Comparison of ENCODE assay signal across 8 cellular contexts in the genomic region with DNA sequence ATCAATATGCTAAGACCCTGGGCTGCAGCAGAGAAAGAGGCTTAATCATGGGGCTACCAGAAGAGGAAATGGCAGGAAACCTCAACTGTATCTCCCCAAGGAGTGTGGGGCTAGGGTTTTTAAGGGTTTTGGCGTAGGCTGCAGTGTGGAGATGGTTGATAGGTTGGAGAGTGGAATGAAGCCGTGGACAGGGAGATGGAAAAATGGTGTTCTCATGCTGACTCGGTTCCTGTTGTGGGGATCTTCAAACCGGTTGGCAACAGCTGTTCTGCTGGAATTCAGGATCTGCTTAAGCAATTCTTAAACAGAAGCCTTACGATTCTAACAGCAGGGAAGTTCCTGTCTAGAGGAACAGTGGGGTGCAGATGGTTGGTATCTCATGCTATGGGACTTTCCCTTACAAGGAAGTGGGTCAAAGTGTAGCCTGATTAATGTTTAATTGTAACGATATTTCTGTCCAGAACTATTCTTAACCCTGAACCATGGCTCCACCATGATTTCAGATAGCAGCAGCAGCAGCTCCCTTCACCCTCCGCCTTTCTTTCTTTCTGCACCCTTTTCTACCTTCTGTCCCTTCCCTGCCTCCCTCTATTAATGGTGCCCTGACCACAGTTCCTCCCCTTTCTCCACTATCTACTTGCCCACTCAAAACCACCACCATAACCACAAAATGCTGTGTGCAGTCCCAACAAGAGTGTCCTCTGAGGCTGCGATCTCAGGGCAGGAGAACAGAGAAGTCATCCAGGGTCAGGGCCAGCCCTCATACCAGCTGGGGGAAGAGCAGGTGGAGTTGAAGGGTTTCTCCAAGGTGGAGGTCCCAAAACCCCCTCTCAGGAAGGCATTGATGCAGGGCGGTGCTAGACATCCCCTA. TPM values are rescaled to one million over a fixed set of nuclear protein-coding genes. Genes with fewer than 3 reads are reported as not detected.
DNase-seq lines count a peak whose midpoint lies in the region; ATAC-seq and TF ChIP-seq lines count a peak whose summit lies in the region.

No MANE protein-coding gene starts in this region.

- no peaks in the 10 kb centered on the region for H3K9me3 ChIP-seq in SU-DHL-6 (ENCODE audit: insufficient read depth, low read length)
- no peaks in the 10 kb centered on the region for H3K9me3 ChIP-seq in right lobe of liver

- H3K27ac Mint-ChIP-seq in Calu3 (ENCODE audit: unreplicated experiment): peak overlapping the region; percentile 53
- H3K27ac Mint-ChIP-seq in GM23338: no peak overlapping the region; the same call in 1 of the 2 replicates

- ATAC-seq in GM23338 (no peak), right lobe of liver (peak; percentile 36 to 66 (median 63)), HG03439 (IDR thresholded peaks at IDR 0.05; ENCODE audit: unreplicated experiment) (no peak), GM18519 (IDR thresholded peaks at IDR 0.05; ENCODE audit: low FRiP score, unreplicated experiment) (no peak)

- H3K4me1 ChIP-seq in GM23338 (ENCODE audit: insufficient read depth) (peaks cover 25% of the 10 kb centered on the region), right lobe of liver (peaks cover 0 to 56% (median 19%) of the 10 kb centered on the region in 4 donors)

- H3K36me3 Mint-ChIP-seq in Calu3 (ENCODE audit: insufficient read depth, unreplicated experiment) (peaks cover 22% of the 10 kb centered on the region), GM23338 (ENCODE audit: low read depth) (peaks cover 1% of the 10 kb centered on the region; the same call in 1 of the 3 replicates)

- H3K4me3 ChIP-seq in GM23338 (no peak overlapping the region), SU-DHL-6 (ENCODE audit: insufficient read depth, low read length, poor library complexity, severe bottlenecking) (no peak overlapping the region), right lobe of liver (no peak overlapping the region)

- TF ChIP-seq CTCF in Calu3 (IDR thresholded peaks at IDR 0.05; ENCODE audit: unreplicated experiment): no peak
- TF ChIP-seq CTCF in GM23338 (conservative IDR thresholded peaks at IDR 0.05; ENCODE audit: low read depth in 2 of 2): no peak
- no peak for TF ChIP-seq CTCF in SU-DHL-6 (IDR thresholded peaks at IDR 0.05; ENCODE audit: insufficient read depth, low read length, poor library complexity, severe bottlenecking)
- no peak for TF ChIP-seq CTCF in right lobe of liver (IDR thresholded peaks at IDR 0.05)

- H3K4me2 ChIP-seq in GM23338 (no peak overlapping the region), SU-DHL-6 (ENCODE audit: low read depth, low read length, poor library complexity, severe bottlenecking) (peak overlapping the region; percentile 32)

- in situ Hi-C loops in ACHN (cut with HindIII; ENCODE audit: low pct_ligation_motif_present, low pct_unique_long_range_greater_than_20kb, low sequenced_read_pairs): no loop called here

- BruUV-seq in Calu3 (replicated peaks; lab: Mats Ljungman, UMichigan): no TSS peak

- no peak for TF ChIP-seq POLR2A in right lobe of liver (IDR thresholded peaks at IDR 0.05)

- no peak overlapping the region; the same call in 1 of the 2 replicates for H3K9ac ChIP-seq in SU-DHL-6 (ENCODE audit: low read length)

- H3K4me3 Mint-ChIP-seq in Calu3 (ENCODE audit: low read depth, unreplicated experiment): peak overlapping the region; percentile 15
- no peak overlapping the region for H3K4me3 Mint-ChIP-seq in GM23338

- intact Hi-C loops in Calu3 (cut with micrococcal nuclease; ENCODE audit: unreplicated experiment) (loop anchor here (5.0 kb wide), 1 partner anchor 52 kb away; no protein-coding TSS in a partner anchor), right lobe of liver (cut with DNase I) (no loop called here)

- H3K79me2 ChIP-seq in GM23338 (replicated peaks; ENCODE audit: insufficient read depth) (no peaks in the 10 kb centered on the region), SU-DHL-6 (ENCODE audit: insufficient read depth, low read length) (no peaks in the 10 kb centered on the region)

- H3K36me3 ChIP-seq in GM23338 (ENCODE audit: insufficient read depth) (no peaks in the 10 kb centered on the region), SU-DHL-6 (ENCODE audit: low read length) (no peaks in the 10 kb centered on the region), right lobe of liver (no peaks in the 10 kb centered on the region)

- H2AFZ ChIP-seq in GM23338: peak overlapping the region; percentile 48
- H2AFZ ChIP-seq in SU-DHL-6 (ENCODE audit: low read depth, low read length, severe bottlenecking): no peak overlapping the region

- no peak overlapping the region for H3K27ac ChIP-seq in GM23338 (ENCODE audit: low read depth)
- H3K27ac ChIP-seq in SU-DHL-6 (ENCODE audit: low read depth, low read length): no peak overlapping the region
- peak overlapping the region in 2 of 3 donors; percentile 13 to 51 for H3K27ac ChIP-seq in right lobe of liver

- DNase-seq in Calu3 (peak; percentile 28), GM23338 (ENCODE audit: low spot score) (no peak), right lobe of liver (peak in 2 of 3 donors; percentile 35 to 42), cerebellar nuclear complex (lab: John Stamatoyannopoulos, UW) (no peak), ACHN (no peak)

- H3K9me3 Mint-ChIP-seq in Calu3 (ENCODE audit: low read depth, unreplicated experiment) (peaks cover 2% of the 10 kb centered on the region), GM23338 (peaks cover 5% of the 10 kb centered on the region; the same call in 2 of the 3 replicates)

- peaks cover 5% of the 10 kb centered on the region; the same call in 1 of the 2 replicates for H3K9me2 ChIP-seq in GM23338 (ENCODE audit: insufficient read depth)
- no peaks in the 10 kb centered on the region for H3K9me2 ChIP-seq in SU-DHL-6 (replicated peaks; ENCODE audit: insufficient read depth, low read length)

- H3F3A ChIP-seq in GM23338 (replicated peaks; ENCODE audit: low read depth) (no peaks in the 10 kb centered on the region), SU-DHL-6 (ENCODE audit: insufficient read depth) (peaks cover 6% of the 10 kb centered on the region; the same call in 1 of the 2 replicates)

- no peaks in the 10 kb centered on the region for H4K20me1 ChIP-seq in GM23338 (replicated peaks; ENCODE audit: insufficient read depth)
- no peaks in the 10 kb centered on the region for H4K20me1 ChIP-seq in SU-DHL-6 (ENCODE audit: low read depth, low read length)

- 34% methylated on average over 9 of the region's 9 CpGs for WGBS in right lobe of liver (ENCODE audit: insufficient coverage, low coverage, low lambda C conversion rate, missing lambda C conversion rate)

- H3K27me3 Mint-ChIP-seq in Calu3 (ENCODE audit: unreplicated experiment) (no peaks in the 10 kb centered on the region), GM23338 (ENCODE audit: insufficient read depth, low read depth, poor library complexity) (peaks cover 11% of the 10 kb centered on the region)

- no peaks in the 10 kb centered on the region for H3K27me3 ChIP-seq in GM23338 (ENCODE audit: insufficient read depth)
- no peaks in the 10 kb centered on the region for H3K27me3 ChIP-seq in SU-DHL-6 (ENCODE audit: low read length)
- H3K27me3 ChIP-seq in right lobe of liver: no peaks in the 10 kb centered on the region

- CTCF ChIA-PET in Calu3 (lab: Charles Lee): interaction anchor here (0.5 kb wide), 1 partner anchor 420 kb away, joined by 6 read pairs; no protein-coding TSS in a partner anchor

- H3K4me1 Mint-ChIP-seq in Calu3 (ENCODE audit: low read depth, unreplicated experiment) (peaks cover 76% of the 10 kb centered on the region), GM23338 (peaks cover 54% of the 10 kb centered on the region)

TF ChIP-seq in GM23338, 12 proteins besides CTCF, POLR2A, EP300 and RAD21 (continues in another document):
- TF ChIP-seq POLR2AphosphoS5 (IDR thresholded peaks at IDR 0.05; ENCODE audit: low read depth) (no peak), ZNF114 (CRISPR knock-in tag; IDR thresholded peaks at IDR 0.05) (no peak), STAT1 (IDR thresholded peaks at IDR 0.05; ENCODE audit: unreplicated experiment) (no peak), ETS1 (IDR thresholded peaks at IDR 0.05) (no peak), ZNF331 (CRISPR knock-in tag; IDR thresholded peaks at IDR 0.05; ENCODE audit: low read depth) (no peak)

RNA-seq across cellular contexts. Expression of gene RSPH1, which starts 30.8 kb away (rescaled TPM):
- total RNA-seq in Calu3 (2022): 2.2 and 3.3 TPM in 2 replicates
- 0.12 TPM in 1 of 2 replicates, not detected in the other for total RNA-seq in GM23338 (2014; rRNA removed; shearing (Covaris generic))
- 0.23 and 1.4 TPM in 2 replicates for polyA plus RNA-seq in GM23338 (2016; fragmentation: Nextera tagmentation; extraction: Ambion mirVana)
- total RNA-seq in right lobe of liver: under 1 TPM in 5 of 6 experiments, not detected in 1; 0.18 to 0.55 (median 0.22) TPM

RNA-seq across cellular contexts. Expression of gene SLC37A1, which starts 48.4 kb away (rescaled TPM):
- total RNA-seq in Calu3 (2022): 24.9 and 30.9 TPM in 2 replicates
- 25.2 and 30.3 TPM in 2 replicates for total RNA-seq in GM23338 (2014; rRNA removed; shearing (Covaris generic))
- polyA plus RNA-seq in GM23338 (2016; fragmentation: Nextera tagmentation; extraction: Ambion mirVana): 11.0 and 14.0 TPM in 2 replicates
- total RNA-seq in right lobe of liver: 10 to 100 TPM in 1 of 6 experiments, 1 to 10 TPM in 5; 2.5 to 10.8 (median 6.2) TPM

Comparison
In these comparisons a context has a peak if more than half of its experiments do, and no peak if none do; other contexts are left out.
1. DNase-seq: peak in Calu3 (single experiment) and right lobe of liver (2 of 3); none in GM23338 (single experiment), cerebellar nuclear complex (0 of 2) and ACHN (single experiment).
2. ATAC-seq: peak in right lobe of liver (4 of 4); none in GM23338 (single experiment), HG03439 (single experiment) and GM18519 (single experiment).
3. H3K27ac ChIP-seq: peak in right lobe of liver (2 of 3); none in GM23338 (single experiment) and SU-DHL-6 (single experiment).